ENCODE assay signal across 8 cellular contexts in the genomic region with DNA sequence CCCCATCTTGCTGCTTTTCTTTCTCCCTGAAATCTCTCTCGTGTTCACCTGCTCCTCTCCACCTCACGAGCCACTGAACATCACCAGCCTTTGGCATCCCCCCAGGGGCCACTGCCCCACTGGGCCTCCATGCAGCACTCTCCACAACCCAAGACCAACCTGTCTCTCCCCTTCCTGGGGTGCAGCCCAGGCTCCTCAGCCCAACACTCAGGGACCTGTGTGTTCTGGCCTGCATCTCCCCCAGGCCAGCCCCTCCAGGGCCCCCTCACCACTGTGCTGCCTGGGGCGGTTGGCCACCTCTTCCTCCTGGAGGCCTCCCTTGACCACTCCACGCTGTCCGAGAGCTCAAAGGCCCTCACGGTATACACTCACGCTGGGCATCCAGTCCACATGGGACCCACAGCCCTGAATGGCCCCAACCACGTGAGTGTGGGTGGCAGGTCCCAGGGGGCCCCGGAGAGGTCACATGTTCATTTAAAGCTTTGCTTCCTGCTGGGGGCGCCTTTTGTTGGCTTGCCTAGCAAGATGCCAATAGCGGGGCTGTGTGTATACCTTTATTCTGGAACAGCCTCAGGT. TPM values are rescaled to one million over a fixed set of nuclear protein-coding genes. Genes with fewer than 3 reads are reported as not detected.
A peak's percentile ranks its signal among the peaks of the same experiment; 100 is the strongest.
DNase-seq lines count a peak whose midpoint lies in the region; ATAC-seq and TF ChIP-seq lines count a peak whose summit lies in the region.

No MANE protein-coding gene starts in this region.

- peak; percentile 22 for TF ChIP-seq POLR2A in GM19193 (IDR thresholded peaks at IDR 0.05; ENCODE audit: extremely low read depth, insufficient read depth, insufficient read length)

- H3K27me3 Mint-ChIP-seq in glutamatergic neuron (ENCODE audit: unreplicated experiment) = peaks cover 9% of the 10 kb centered on the region
- H3K27me3 Mint-ChIP-seq in T-helper 2 cell treated with Interferon-gamma antibody and Interleukin-4, amounts not matched to agents 5 μg/mL and 100 μg/mL, for 36 hours (ENCODE audit: low read depth) = no peaks in the 10 kb centered on the region
- H3K27me3 Mint-ChIP-seq in activated CD4-positive, alpha-beta memory T cell treated with anti-CD3 and anti-CD28 coated beads, Interleukin-2, amount 10 ng/mL, durations not matched to agents 7 days and 5 days = no peaks in the 10 kb centered on the region

- TF ChIP-seq CTCF in glutamatergic neuron (IDR thresholded peaks at IDR 0.05; ENCODE audit: partially characterized antibody, unreplicated experiment) = no peak

- CTCF ChIA-PET in activated CD4-positive, alpha-beta memory T cell treated with anti-CD3 and anti-CD28 coated beads, Interleukin-2, amount 10 ng/mL, durations not matched to agents 7 days and 5 days (lab: Charles Lee) = interaction anchor here (1.1 kb wide), 1 partner anchor 9 kb away, joined by 4 read pairs; no protein-coding TSS in a partner anchor

- peak overlapping the region; percentile 81 for H3K27ac Mint-ChIP-seq in glutamatergic neuron (ENCODE audit: unreplicated experiment)
- H3K27ac Mint-ChIP-seq in T-helper 2 cell treated with Interferon-gamma antibody and Interleukin-4, amounts not matched to agents 5 μg/mL and 100 μg/mL, for 36 hours = no peak overlapping the region
- H3K27ac Mint-ChIP-seq in activated CD4-positive, alpha-beta memory T cell treated with anti-CD3 and anti-CD28 coated beads, Interleukin-2, amount 10 ng/mL, durations not matched to agents 7 days and 5 days = no peak overlapping the region

- peak overlapping the region; percentile 79 for H3K4me3 Mint-ChIP-seq in glutamatergic neuron (ENCODE audit: unreplicated experiment)
- H3K4me3 Mint-ChIP-seq in T-helper 2 cell treated with Interferon-gamma antibody and Interleukin-4, amounts not matched to agents 5 μg/mL and 100 μg/mL, for 36 hours = no peak overlapping the region
- H3K4me3 Mint-ChIP-seq in activated CD4-positive, alpha-beta memory T cell treated with anti-CD3 and anti-CD28 coated beads, Interleukin-2, amount 10 ng/mL, durations not matched to agents 7 days and 5 days = no peak overlapping the region

- POLR2A ChIA-PET in activated CD4-positive, alpha-beta memory T cell treated with anti-CD3 and anti-CD28 coated beads, Interleukin-2, amount 10 ng/mL, durations not matched to agents 7 days and 5 days (lab: Charles Lee) = interaction anchor here (1.2 kb wide), 1 partner anchor 158 kb away, joined by 4 read pairs; a partner anchor contains a TSS

- H3K36me3 Mint-ChIP-seq in glutamatergic neuron (ENCODE audit: unreplicated experiment) = no peaks in the 10 kb centered on the region
- H3K36me3 Mint-ChIP-seq in T-helper 2 cell treated with Interferon-gamma antibody and Interleukin-4, amounts not matched to agents 5 μg/mL and 100 μg/mL, for 36 hours (ENCODE audit: low read depth) = peaks cover 27% of the 10 kb centered on the region
- H3K36me3 Mint-ChIP-seq in activated CD4-positive, alpha-beta memory T cell treated with anti-CD3 and anti-CD28 coated beads, Interleukin-2, amount 10 ng/mL, durations not matched to agents 7 days and 5 days (ENCODE audit: low read depth) = peaks cover 34% of the 10 kb centered on the region

- H3K9me3 Mint-ChIP-seq in glutamatergic neuron (ENCODE audit: unreplicated experiment) = peaks cover 7% of the 10 kb centered on the region
- no peaks in the 10 kb centered on the region for H3K9me3 Mint-ChIP-seq in T-helper 2 cell treated with Interferon-gamma antibody and Interleukin-4, amounts not matched to agents 5 μg/mL and 100 μg/mL, for 36 hours
- no peaks in the 10 kb centered on the region for H3K9me3 Mint-ChIP-seq in activated CD4-positive, alpha-beta memory T cell treated with anti-CD3 and anti-CD28 coated beads, Interleukin-2, amount 10 ng/mL, durations not matched to agents 7 days and 5 days

- DNase-seq in CD1c-positive myeloid dendritic cell (ENCODE audit: extremely low spot score) (peak; percentile 25), glutamatergic neuron (no peak), Ammon's horn (ENCODE audit: low spot score) (no peak), SIG-M5 (lab: John Stamatoyannopoulos, UW) (no peak)
- no peak for DNase-seq in T-helper 2 cell treated with Interferon-gamma antibody and Interleukin-4, amounts not matched to agents 5 μg/mL and 100 μg/mL, for 36 hours (ENCODE audit: low spot score)
- no peak for DNase-seq in activated CD4-positive, alpha-beta memory T cell treated with anti-CD3 and anti-CD28 coated beads, Interleukin-2, amount 10 ng/mL, durations not matched to agents 7 days and 5 days

- peak; percentile 39 for ATAC-seq in HG03460 (IDR thresholded peaks at IDR 0.05; ENCODE audit: unreplicated experiment)

- H3K4me1 Mint-ChIP-seq in glutamatergic neuron (ENCODE audit: low read depth, unreplicated experiment) = peaks cover 4% of the 10 kb centered on the region
- H3K4me1 Mint-ChIP-seq in T-helper 2 cell treated with Interferon-gamma antibody and Interleukin-4, amounts not matched to agents 5 μg/mL and 100 μg/mL, for 36 hours (ENCODE audit: low read depth) = peaks cover 4% of the 10 kb centered on the region
- peaks cover 9% of the 10 kb centered on the region for H3K4me1 Mint-ChIP-seq in activated CD4-positive, alpha-beta memory T cell treated with anti-CD3 and anti-CD28 coated beads, Interleukin-2, amount 10 ng/mL, durations not matched to agents 7 days and 5 days

RNA-seq across cellular contexts. Expression of a gene that starts 0.5 kb away (rescaled TPM):
- total RNA-seq in glutamatergic neuron (ENCODE audit: unreplicated experiment) = 29.2 TPM
- total RNA-seq in activated CD4-positive, alpha-beta memory T cell treated with anti-CD3 and anti-CD28 coated beads, Interleukin-2, amount 10 ng/mL, durations not matched to agents 7 days and 5 days = 1 to 10 TPM; 2.4 TPM

RNA-seq across cellular contexts. Expression of a gene that starts 6.7 kb away (rescaled TPM):
- 125 TPM for total RNA-seq in glutamatergic neuron (ENCODE audit: unreplicated experiment)
- 100 to 1,000 TPM; 105 to 107 TPM for total RNA-seq in activated CD4-positive, alpha-beta memory T cell treated with anti-CD3 and anti-CD28 coated beads, Interleukin-2, amount 10 ng/mL, durations not matched to agents 7 days and 5 days

RNA-seq across cellular contexts. Expression of a gene that starts 12.7 kb away (rescaled TPM):
- 430 TPM for total RNA-seq in glutamatergic neuron (ENCODE audit: unreplicated experiment)
- total RNA-seq in activated CD4-positive, alpha-beta memory T cell treated with anti-CD3 and anti-CD28 coated beads, Interleukin-2, amount 10 ng/mL, durations not matched to agents 7 days and 5 days = 10 to 100 TPM; 55.1 to 56.6 TPM

RNA-seq across cellular contexts. Expression of a gene that starts 36.6 kb away (rescaled TPM):
- 1,261 TPM for total RNA-seq in glutamatergic neuron (ENCODE audit: unreplicated experiment)
- 1 to 10 TPM; 4.9 to 5.0 TPM for total RNA-seq in activated CD4-positive, alpha-beta memory T cell treated with anti-CD3 and anti-CD28 coated beads, Interleukin-2, amount 10 ng/mL, durations not matched to agents 7 days and 5 days

RNA-seq across cellular contexts. Expression of a gene that starts 44.3 kb away (rescaled TPM):
- total RNA-seq in glutamatergic neuron (ENCODE audit: unreplicated experiment) = 227 TPM
- total RNA-seq in activated CD4-positive, alpha-beta memory T cell treated with anti-CD3 and anti-CD28 coated beads, Interleukin-2, amount 10 ng/mL, durations not matched to agents 7 days and 5 days = 100 to 1,000 TPM; 110 to 112 TPM
